ENCODE assay signal across 17 cellular contexts in the genomic region with DNA sequence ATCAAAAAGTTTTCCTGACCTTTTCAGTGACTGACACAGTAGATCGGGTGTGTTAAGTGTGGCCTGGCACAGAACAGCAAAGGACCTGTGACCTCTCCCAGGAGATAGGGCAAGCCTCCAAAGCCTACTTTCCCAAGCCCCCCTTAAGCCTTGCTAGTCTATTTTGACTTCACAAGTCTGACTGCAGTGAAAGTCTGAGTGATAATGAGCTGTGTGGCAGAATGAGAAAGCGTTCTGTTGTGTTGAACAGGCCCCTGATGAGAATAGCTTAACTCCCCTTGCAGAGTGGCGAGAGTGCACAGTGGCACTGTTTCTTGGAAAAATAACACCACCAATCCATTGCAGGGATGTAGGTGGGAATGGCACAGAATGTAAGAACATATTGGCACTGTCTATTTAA.
"Had no signal": no experiment of that assay in that cellular context is flagged by ENCODE, and none has a peak within 500 bp of the region (broad histone marks: within the 10 kb centered on the region; RNA-seq: fewer than 3 reads in every experiment).

No MANE protein-coding gene starts in this region.

- H3K9me3 Mint-ChIP-seq: activated CD4-positive, alpha-beta T cell treated with anti-CD3 and anti-CD28 coated beads, Interleukin-2, amount 10 ng/mL, durations not matched to agents 7 days and 5 days; activated T-cell treated with anti-CD3 and anti-CD28 coated beads, Interleukin-2, amount 50 U/mL, for 72 hours; type B pancreatic cell had no signal

- H3K4me1 Mint-ChIP-seq: activated CD4-positive, alpha-beta T cell treated with anti-CD3 and anti-CD28 coated beads, Interleukin-2, amount 10 ng/mL, durations not matched to agents 7 days and 5 days had no signal

- ATAC-seq: activated T-cell treated with anti-CD3 and anti-CD28 coated beads, Interleukin-2, amount 50 U/mL, for 72 hours had no signal

- H3K27me3 Mint-ChIP-seq: activated naive CD8-positive, alpha-beta T cell had no signal

- H3K4me3 ChIP-seq: lung, SK-N-MC, skin epidermis had no signal

- H3K36me3 Mint-ChIP-seq: activated naive CD8-positive, alpha-beta T cell had no signal

- H3K27me3 ChIP-seq: brain microvascular endothelial cell had no signal

- H3K4me3 Mint-ChIP-seq: activated CD4-positive, alpha-beta T cell treated with anti-CD3 and anti-CD28 coated beads, Interleukin-2, amount 10 ng/mL, durations not matched to agents 7 days and 5 days; activated naive CD8-positive, alpha-beta T cell; activated T-cell treated with anti-CD3 and anti-CD28 coated beads, Interleukin-2, amount 50 U/mL, for 72 hours; type B pancreatic cell had no signal

- H3K27ac Mint-ChIP-seq: activated CD4-positive, alpha-beta T cell treated with anti-CD3 and anti-CD28 coated beads, Interleukin-2, amount 10 ng/mL, durations not matched to agents 7 days and 5 days; activated naive CD8-positive, alpha-beta T cell; activated T-cell treated with anti-CD3 and anti-CD28 coated beads, Interleukin-2, amount 50 U/mL, for 72 hours; type B pancreatic cell had no signal

- DNase-seq: activated CD4-positive, alpha-beta T cell treated with anti-CD3 and anti-CD28 coated beads, Interleukin-2, amount 10 ng/mL, durations not matched to agents 7 days and 5 days; activated CD8-positive, alpha-beta memory T cell treated with anti-CD3 and anti-CD28 coated beads, Interleukin-2, amount 50 U/mL, for 48 hours; activated gamma-delta T cell; activated T-cell treated with anti-CD3 and anti-CD28 coated beads, Interleukin-2, amount 50 U/mL, for 72 hours; amniotic stem cell; brain microvascular endothelial cell; effector CD8-positive, alpha-beta T cell; foreskin melanocyte; stimulated activated CD4-positive, alpha-beta T cell treated with anti-CD3 and anti-CD28 coated beads, Interleukin-4, amount 100 ng/mL, for 24 hours; stimulated activated naive CD4-positive, alpha-beta T cell; substantia nigra; T-helper 9 cell had no signal

- H3K27ac ChIP-seq: brain microvascular endothelial cell, SK-N-MC, skin epidermis had no signal
